ENCODE assay signal across 10 cellular contexts in genomic region chr16:31877876-31878642, GRCh38. TPM values are rescaled to one million over a fixed set of nuclear protein-coding genes. Genes with fewer than 3 reads are reported as not detected.
A peak's percentile ranks its signal among the peaks of the same experiment; 100 is the strongest.
DNase-seq lines count a peak whose midpoint lies in the region; ATAC-seq and TF ChIP-seq lines count a peak whose summit lies in the region.
"Had no signal": no experiment of that assay in that cellular context is flagged by ENCODE, and none has a peak within 500 bp of the region (broad histone marks: within the 10 kb centered on the region; RNA-seq: fewer than 3 reads in every experiment).

No MANE protein-coding gene starts in this region.

- ATAC-seq in SK-N-SH treated with all-trans-retinoic acid at 6 μM for 48 hours (no peak), T-helper 17 cell (no peak)

- H4K8ac ChIP-seq in H9 (replicated peaks; ENCODE audit: insufficient read length, low read depth, low read length) = no peak overlapping the region

- H3K14ac ChIP-seq in H9 (ENCODE audit: insufficient read depth, low read length) = no peak overlapping the region

- H3K4me1 ChIP-seq in SK-N-SH (ENCODE audit: control insufficient read depth in 1 of 2, insufficient read depth in 2 of 2, low read depth in 1 of 2, low read length in 1 of 2) (peaks cover 15 to 30% of the 10 kb centered on the region in 2 experiments; a peak in 3 of 4 replicates), smooth muscle cell (ENCODE audit: low read depth) (peaks cover 23% of the 10 kb centered on the region), H9 (ENCODE audit: insufficient read depth, low read length) (peaks cover 7% of the 10 kb centered on the region; the same call in 1 of the 2 replicates)

- POLR2A ChIA-PET in SK-N-SH (lab: Yijun Ruan, JAX) = no interaction called here

- H3K4me2 ChIP-seq in SK-N-SH = peak overlapping the region; percentile 40
- peak overlapping the region; percentile 98 for H3K4me2 ChIP-seq in smooth muscle cell
- H3K4me2 ChIP-seq in H9 (ENCODE audit: insufficient read depth, insufficient read length, low read length) = no peak overlapping the region

- DNase-seq in SK-N-SH (no peak), T-helper 17 cell (no peak), epithelial cell of prostate (ENCODE audit: low read depth, low spot score) (no peak), smooth muscle cell (lab: John Stamatoyannopoulos, UW; ENCODE audit: unreplicated experiment) (no peak), H9 (no peak), MV-4-11 (lab: John Stamatoyannopoulos, UW) (no peak), mesenteric fat pad (ENCODE audit: low spot score) (no peak)
- DNase-seq: GDM1 had no signal

- H3K23ac ChIP-seq in H9 (ENCODE audit: insufficient read length, low read depth, low read length) = no peak overlapping the region

- no peaks in the 10 kb centered on the region for H3K23me2 ChIP-seq in H9 (ENCODE audit: insufficient read length, low read depth, low read length, poor library complexity, severe bottlenecking)

- H4K20me1 ChIP-seq in SK-N-SH (ENCODE audit: insufficient read depth) (peaks cover 9% of the 10 kb centered on the region; the same call in 1 of the 2 replicates), smooth muscle cell (ENCODE audit: low read depth) (peaks cover 46% of the 10 kb centered on the region), H9 (ENCODE audit: control insufficient read depth, insufficient read depth, insufficient read length) (peaks cover 2% of the 10 kb centered on the region)

- no peaks in the 10 kb centered on the region for H3K9me2 ChIP-seq in SK-N-SH

- H3K36me3 Mint-ChIP-seq in T-helper 17 cell (ENCODE audit: low read depth) (peaks cover 7% of the 10 kb centered on the region), H9 (ENCODE audit: insufficient read depth in 1 of 3, low read depth in 3 of 3) (peaks cover 4 to 56% (median 26%) of the 10 kb centered on the region in 3 experiments)

- H2BK120ac ChIP-seq in H9 (ENCODE audit: low read depth, low read length, poor library complexity, severe bottlenecking) = no peak overlapping the region

- TF ChIP-seq CTCF in SK-N-SH (IDR thresholded peaks at IDR 0.05) = no peak
- no peak for TF ChIP-seq CTCF in smooth muscle cell (IDR thresholded peaks at IDR 0.05; ENCODE audit: borderline replicate concordance, insufficient read depth, poor library complexity, severe bottlenecking)
- TF ChIP-seq CTCF in H9 (conservative IDR thresholded peaks at IDR 0.05) = no peak

- no peak overlapping the region for H3K18ac ChIP-seq in H9 (ENCODE audit: insufficient read length, low read depth, low read length)

- H3K27me3 ChIP-seq in SK-N-SH (ENCODE audit: insufficient read depth) = no peaks in the 10 kb centered on the region
- no peaks in the 10 kb centered on the region for H3K27me3 ChIP-seq in smooth muscle cell (ENCODE audit: low read depth)
- no peaks in the 10 kb centered on the region for H3K27me3 ChIP-seq in H9 (ENCODE audit: insufficient read depth, low read length)

- H3K4me1 Mint-ChIP-seq in T-helper 17 cell (peaks cover 53% of the 10 kb centered on the region), H9 (peaks cover 12 to 27% of the 10 kb centered on the region in 2 experiments)

- peaks cover 5% of the 10 kb centered on the region for H3K79me1 ChIP-seq in H9 (ENCODE audit: insufficient read depth, low read depth, low read length, poor library complexity, severe bottlenecking)

- H3K27ac ChIP-seq in SK-N-SH (ENCODE audit: low read depth in 2 of 2, low read length in 1 of 2) (peak overlapping the region in 1 of 2 experiments; percentile 72; a peak in 2 of 4 replicates), epithelial cell of prostate (peak overlapping the region; percentile 85), smooth muscle cell (ENCODE audit: low read depth) (peak overlapping the region; percentile 99), H9 (ENCODE audit: insufficient read length, low read depth, low read length) (no peak overlapping the region)
- H3K27ac ChIP-seq: 22Rv1 had no signal

- TF ChIP-seq EP300 in SK-N-SH (IDR thresholded peaks at IDR 0.05; ENCODE audit: borderline replicate concordance in 1 of 2, low read depth in 1 of 2, low read length in 1 of 2) = no peak

- 96% methylated on average over 8 of the region's 9 CpGs for WGBS in SK-N-SH (ENCODE audit: low lambda C conversion rate)
- WGBS in smooth muscle cell (ENCODE audit: low lambda C conversion rate) = 87% methylated on average over 9 of the region's 9 CpGs
- no CpG with 5 or more reads among the region's 9 CpGs for whole genome bisulfite sequencing in H9 (ENCODE audit: extremely low coverage, insufficient read length, low lambda C conversion rate)

- no peak overlapping the region for H3T11ph ChIP-seq in H9 (ENCODE audit: low read length)

- H2AK5ac ChIP-seq in H9 (ENCODE audit: insufficient read length, low read length) = no peak overlapping the region

- H3K9me3 ChIP-seq in SK-N-SH (no peaks in the 10 kb centered on the region), T-helper 17 cell (ENCODE audit: control insufficient read depth, low read length, poor library complexity, severe bottlenecking) (peaks cover 6% of the 10 kb centered on the region), smooth muscle cell (replicated peaks; ENCODE audit: low read depth) (no peaks in the 10 kb centered on the region), H9 (ENCODE audit: control insufficient read depth, low read depth, low read length) (no peaks in the 10 kb centered on the region)

- peak overlapping the region; percentile 77 for H3K4me3 Mint-ChIP-seq in T-helper 17 cell
- H3K4me3 Mint-ChIP-seq in H9 = no peak overlapping the region

- H3K9ac ChIP-seq in SK-N-SH = peak overlapping the region; percentile 43; the same call in 1 of the 2 replicates
- H3K9ac ChIP-seq in smooth muscle cell (ENCODE audit: low read depth) = peak overlapping the region; percentile 91
- no peak overlapping the region for H3K9ac ChIP-seq in H9 (ENCODE audit: extremely low read depth, insufficient read length, low read length)

- no peak overlapping the region for H2BK15ac ChIP-seq in H9 (ENCODE audit: low read depth, low read length)

- H2BK20ac ChIP-seq in H9 (ENCODE audit: low read depth, low read length, poor library complexity, severe bottlenecking) = no peak overlapping the region

- H4K91ac ChIP-seq in H9 (ENCODE audit: insufficient read length, low read depth, low read length) = no peak overlapping the region

- no peak for TF ChIP-seq RAD21 in SK-N-SH (IDR thresholded peaks at IDR 0.05; ENCODE audit: low read length)

- H3K56ac ChIP-seq in H9 (ENCODE audit: insufficient read length, low read depth, low read length) = no peak overlapping the region

- H3K27ac Mint-ChIP-seq in T-helper 17 cell (peak overlapping the region; percentile 99), H9 (no peak overlapping the region)

- peaks cover 8 to 27% of the 10 kb centered on the region in 2 experiments for H3K36me3 ChIP-seq in SK-N-SH (replicated peaks in 1 of 2; ENCODE audit: control insufficient read depth in 1 of 2, insufficient read depth in 2 of 2, low read length in 1 of 2)
- H3K36me3 ChIP-seq in smooth muscle cell (ENCODE audit: low read depth) = no peaks in the 10 kb centered on the region

- H3K79me2 ChIP-seq in SK-N-SH (ENCODE audit: insufficient read depth) = peaks cover 90% of the 10 kb centered on the region
- peaks cover 83% of the 10 kb centered on the region for H3K79me2 ChIP-seq in smooth muscle cell (ENCODE audit: low read depth)
- H3K79me2 ChIP-seq in H9 (ENCODE audit: insufficient read depth, low read length) = peaks cover 41% of the 10 kb centered on the region; the same call in 1 of the 2 replicates

- H3K27me3 Mint-ChIP-seq in T-helper 17 cell (no peaks in the 10 kb centered on the region), H9 (ENCODE audit: low read depth) (0 out of 2 replicates have a peak, but pooled peaks cover 2% of the 10 kb centered on the region)

- H3K4me3 ChIP-seq in SK-N-SH (ENCODE audit: low read depth in 2 of 2, low read length in 1 of 2) = no peak overlapping the region; a peak in 1 of 4 replicates
- no peak overlapping the region for H3K4me3 ChIP-seq in smooth muscle cell

- H3K4ac ChIP-seq in H9 (ENCODE audit: low read depth, low read length) = no peak overlapping the region

- H2BK12ac ChIP-seq in H9 (ENCODE audit: insufficient read length, low read depth, low read length) = no peak overlapping the region

- H2AFZ ChIP-seq in SK-N-SH (ENCODE audit: low read depth) = no peak overlapping the region
- H2AFZ ChIP-seq in smooth muscle cell (ENCODE audit: low read depth) = no peak overlapping the region
- H2AFZ ChIP-seq in H9 (ENCODE audit: low read length) = no peak overlapping the region

- H4K5ac ChIP-seq in H9 (ENCODE audit: insufficient read length, low read depth, low read length) = no peak overlapping the region

- H3F3A ChIP-seq in SK-N-SH (replicated peaks; ENCODE audit: insufficient read depth) (peaks cover 14% of the 10 kb centered on the region), smooth muscle cell (ENCODE audit: low read depth) (peaks cover 17% of the 10 kb centered on the region)

- CTCF ChIA-PET in SK-N-SH (lab: Yijun Ruan, JAX) = interaction anchor here (2.0 to 13.6 kb wide), 2 partner anchors 10 to 22 kb away, joined by 13 to 144 read pairs; no protein-coding TSS in a partner anchor

- no peak overlapping the region for H2BK5ac ChIP-seq in H9 (ENCODE audit: insufficient read length, low read length)

- peaks cover 0 to 39% of the 10 kb centered on the region in 2 experiments; a peak in 3 of 5 replicates for H3K9me3 Mint-ChIP-seq in H9

TF ChIP-seq in SK-N-SH, 30 proteins besides CTCF, POLR2A, EP300 and RAD21:
- TF ChIP-seq MEF2A (IDR thresholded peaks at IDR 0.05; ENCODE audit: borderline replicate concordance, low read depth) = 0 out of 2 replicates have a peak, but pooled peaks have one; percentile 1
- TF ChIP-seq YY1 (IDR thresholded peaks at IDR 0.05; ENCODE audit: low read depth) = no peak

TF ChIP-seq in SK-N-SH treated with all-trans-retinoic acid at 6 μM for 48 hours, 23 proteins besides CTCF, POLR2A, EP300 and RAD21 (continues in another document):
- TF ChIP-seq TCF4 (CRISPR knock-in tag; IDR thresholded peaks at IDR 0.05; ENCODE audit: borderline replicate concordance) = no peak
- no peak for TF ChIP-seq TOX (CRISPR knock-in tag; IDR thresholded peaks at IDR 0.05; ENCODE audit: borderline replicate concordance)
- no peak for TF ChIP-seq ZNF70 (CRISPR knock-in tag; IDR thresholded peaks at IDR 0.05)
- no peak for TF ChIP-seq GLIS3 (CRISPR knock-in tag; IDR thresholded peaks at IDR 0.05)
- no peak for TF ChIP-seq CSDC2 (CRISPR knock-in tag; IDR thresholded peaks at IDR 0.05)
- TF ChIP-seq PPARA (CRISPR knock-in tag; IDR thresholded peaks at IDR 0.05; ENCODE audit: borderline replicate concordance) = no peak
- TF ChIP-seq RARB (CRISPR knock-in tag; IDR thresholded peaks at IDR 0.05) = no peak

RNA-seq across cellular contexts. Expression of gene ZNF267, which starts 4.5 kb away (rescaled TPM):
- polyA plus RNA-seq in SK-N-SH (2012; rRNA removed) = 1.7 and 1.9 TPM in 2 replicates
- 1.9 and 2.4 TPM in 2 replicates for polyA plus RNA-seq in SK-N-SH (2012; cell fraction: cytosol; rRNA removed)
- polyA plus RNA-seq in SK-N-SH (2012; cell fraction: nucleus; rRNA removed) = 1.8 and 2.6 TPM in 2 replicates
- total RNA-seq in T-helper 17 cell = 10 to 100 TPM; 78.9 to 80.5 TPM
- total RNA-seq in smooth muscle cell = 30.8 and 36.9 TPM in 2 replicates
- polyA plus RNA-seq in smooth muscle cell = 5.9 and 9.7 TPM in 2 replicates
- 32.8 and 36.1 TPM in 2 replicates for total RNA-seq in H9 (2021)
- total RNA-seq in mesenteric fat pad = 15.5 TPM
